In genomic region chr4:159146007-159146330, GRCh38 we compare ENCODE assay signal across 17 cellular contexts. TPM values are rescaled to one million over a fixed set of nuclear protein-coding genes. Genes with fewer than 3 reads are reported as not detected.
A peak's percentile ranks its signal among the peaks of the same experiment; 100 is the strongest.
DNase-seq lines count a peak whose midpoint lies in the region; ATAC-seq and TF ChIP-seq lines count a peak whose summit lies in the region.
"Had no signal": no experiment of that assay in that cellular context is flagged by ENCODE, and none has a peak within 500 bp of the region (broad histone marks: within the 10 kb centered on the region; RNA-seq: fewer than 3 reads in every experiment).

No MANE protein-coding gene starts in this region.

- DNase-seq in ELR (ENCODE audit: low read depth): peak; percentile 44
- peak; percentile 79 for DNase-seq in OCI-M1 (lab: John Stamatoyannopoulos, UW)
- DNase-seq in hepatic stellate cell (ENCODE audit: low spot score): peak; percentile 3
- DNase-seq in stimulated activated CD4-positive, alpha-beta T cell treated with anti-CD3 and anti-CD28 coated beads, Interleukin-4, amount 100 ng/mL, for 4 hours: no peak
- no peak for DNase-seq in 8988T
- DNase-seq in stimulated activated CD4-positive, alpha-beta T cell treated with anti-CD3 and anti-CD28 coated beads, Interleukin-4, amount 100 ng/mL, for 1 hour: no peak
- DNase-seq: CD8-positive, alpha-beta memory T cell; DMS79 treated with DMSO at 0.1 percent for 48 hours; H7; NCI-H1048; NCI-H146; NCI-H2081; NCI-H82 had no signal

- H3K36me3 Mint-ChIP-seq in brain: peaks cover 3% of the 10 kb centered on the region
- H3K36me3 Mint-ChIP-seq: CD8-positive, alpha-beta memory T cell had no signal

- H3K27me3 Mint-ChIP-seq in brain: no peaks in the 10 kb centered on the region
- H3K27me3 Mint-ChIP-seq: CD8-positive, alpha-beta memory T cell had no signal

- H3K4me1 Mint-ChIP-seq in brain: peaks cover 75% of the 10 kb centered on the region

- H3K27ac Mint-ChIP-seq in brain: peak overlapping the region in 3 of 5 experiments; percentile 32 to 84 (median 33)
- H3K27ac Mint-ChIP-seq: CD8-positive, alpha-beta memory T cell had no signal

- no peak for ATAC-seq in GM21390 (IDR thresholded peaks at IDR 0.05; ENCODE audit: unreplicated experiment)
- ATAC-seq: A549, Panc1 had no signal

- peak overlapping the region in 2 of 5 experiments; percentile 31 to 36 for H3K4me3 Mint-ChIP-seq in brain
- H3K4me3 Mint-ChIP-seq: CD8-positive, alpha-beta memory T cell had no signal

- TF ChIP-seq CTCF in brain (conservative IDR thresholded peaks at IDR 0.05): no peak

- H3K9me3 Mint-ChIP-seq in brain: no peaks in the 10 kb centered on the region
- H3K9me3 Mint-ChIP-seq: CD8-positive, alpha-beta memory T cell had no signal

RNA-seq across cellular contexts. Expression of gene RAPGEF2, which starts 43.1 kb away (rescaled TPM):
- 14.9 TPM for polyA plus RNA-seq in brain (ENCODE audit: insufficient read depth, low read depth, low replicate concordance)

Comparison
In these comparisons a context has a peak if more than half of its experiments do, and no peak if none do; other contexts are left out.
1. DNase-seq: peak in ELR (single experiment), OCI-M1 (single experiment) and hepatic stellate cell (single experiment); none in stimulated activated CD4-positive, alpha-beta T cell treated with anti-CD3 and anti-CD28 coated beads, Interleukin-4, amount 100 ng/mL, for 4 hours (0 of 2), 8988T (single experiment) and stimulated activated CD4-positive, alpha-beta T cell treated with anti-CD3 and anti-CD28 coated beads, Interleukin-4, amount 100 ng/mL, for 1 hour (single experiment).